1 cellular context compared by ENCODE assay signal in the genomic region with DNA sequence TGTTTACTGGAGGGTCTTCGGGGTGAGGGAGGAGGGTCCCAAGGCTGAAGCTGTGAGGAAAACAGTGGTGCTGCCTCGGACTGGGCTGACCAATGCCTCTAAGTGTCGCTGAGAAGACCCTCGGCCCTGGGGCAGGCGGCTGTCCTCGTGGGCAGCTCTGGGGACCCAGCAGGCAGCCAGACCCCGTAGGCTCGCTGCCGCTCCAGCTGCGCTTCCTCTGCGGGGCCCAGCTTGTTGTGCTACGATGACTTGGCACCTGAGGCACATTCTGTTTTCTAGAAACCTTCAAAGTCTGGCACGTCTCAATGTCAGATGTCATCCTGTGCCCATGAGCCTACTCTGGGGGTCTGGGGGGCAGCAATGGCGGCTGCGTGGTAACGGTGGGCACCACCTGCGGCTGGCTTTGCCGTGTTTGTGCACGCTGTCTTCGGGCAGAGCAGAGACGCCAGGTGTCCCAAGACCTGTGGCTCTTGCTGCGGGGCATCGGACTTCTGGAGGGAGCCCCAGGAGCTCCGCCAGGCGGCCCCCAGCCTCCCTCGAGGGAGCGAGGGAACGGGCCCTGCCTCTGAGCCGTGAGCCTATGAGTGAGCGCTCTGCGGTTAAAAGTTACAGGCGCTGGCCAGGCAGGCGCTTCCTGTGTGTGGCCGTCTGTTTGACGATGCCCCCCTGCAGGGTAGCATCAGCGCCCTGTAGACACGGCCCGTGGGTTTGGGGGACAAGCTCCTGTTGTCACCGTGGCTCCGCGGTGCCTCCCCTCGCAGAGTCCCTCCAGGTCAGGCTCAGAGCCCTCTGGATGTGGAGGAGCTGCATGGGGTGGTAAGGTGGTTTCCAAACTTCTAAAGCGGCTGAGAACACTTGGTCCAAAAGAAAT.
A peak's percentile ranks its signal among the peaks of the same experiment; 100 is the strongest.
TF ChIP-seq lines count a peak whose summit lies in the region.

No MANE protein-coding gene starts in this region.

TF ChIP-seq in HEK293, 187 proteins besides CTCF, POLR2A, EP300 and RAD21:
- TF ChIP-seq ZNF211 (tag by site-specific recombination; IDR thresholded peaks at IDR 0.05; ENCODE audit: low read depth): no peak
- TF ChIP-seq ZNF548 (tag by site-specific recombination; IDR thresholded peaks at IDR 0.05): no peak
- 0 out of 2 replicates have a peak, but pooled peaks have one; percentile 9 for TF ChIP-seq ZIC2 (tag by site-specific recombination; IDR thresholded peaks at IDR 0.05)
- no peak for TF ChIP-seq ZNF623 (tag by site-specific recombination; IDR thresholded peaks at IDR 0.05)
- TF ChIP-seq KLF7 (tag by site-specific recombination; IDR thresholded peaks at IDR 0.05; ENCODE audit: borderline replicate concordance): no peak
- TF ChIP-seq ZNF624 (tag by site-specific recombination; IDR thresholded peaks at IDR 0.05): no peak
- TF ChIP-seq ZNF560 (tag by site-specific recombination; IDR thresholded peaks at IDR 0.05; ENCODE audit: borderline replicate concordance): no peak
- no peak for TF ChIP-seq HOXA7 (CRISPR knock-in tag; IDR thresholded peaks at IDR 0.05; ENCODE audit: borderline replicate concordance)
